Comparison of ENCODE assay signal across 23 cellular contexts in the genomic region with DNA sequence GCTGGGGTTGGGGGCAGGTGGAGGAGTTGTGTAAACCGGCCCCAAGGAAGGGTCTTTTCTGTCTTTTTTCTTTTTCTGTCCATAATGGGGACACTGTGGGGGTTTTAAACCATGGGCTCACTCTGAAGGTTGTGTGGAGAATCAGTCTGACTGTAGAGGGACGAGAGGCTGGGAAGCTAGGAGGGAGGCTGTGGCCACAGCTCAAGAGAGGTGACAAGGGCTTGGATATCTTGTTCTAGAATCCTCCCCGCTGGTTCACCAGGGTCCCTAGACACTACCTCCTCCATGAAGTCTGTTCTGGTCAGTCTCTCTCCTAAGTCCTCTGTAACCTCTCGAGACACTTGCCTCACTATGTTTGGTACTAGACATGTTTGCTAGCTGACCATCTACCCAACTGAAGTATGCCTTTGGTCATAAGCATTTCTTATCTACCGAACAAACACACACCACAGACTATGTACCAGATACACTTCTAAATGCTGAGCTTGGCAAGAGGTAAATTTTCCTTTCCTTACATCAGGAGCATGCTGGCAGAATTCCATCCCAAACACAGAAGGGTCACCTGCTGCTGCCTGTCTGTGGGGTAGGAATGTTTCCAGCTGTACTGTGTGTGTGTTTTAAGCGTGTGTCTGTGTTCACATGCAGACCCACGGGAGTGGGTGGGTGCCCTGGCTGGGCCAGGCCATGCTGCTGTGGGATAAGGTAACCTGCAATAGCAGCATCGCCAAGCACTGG.
DNase-seq lines count a peak whose midpoint lies in the region; ATAC-seq and TF ChIP-seq lines count a peak whose summit lies in the region.
"Had no signal": no experiment of that assay in that cellular context is flagged by ENCODE, and none has a peak within 500 bp of the region (broad histone marks: within the 10 kb centered on the region; RNA-seq: fewer than 3 reads in every experiment).

No MANE protein-coding gene starts in this region.

- no peak overlapping the region for H3K4me3 Mint-ChIP-seq in osteocyte (ENCODE audit: unreplicated experiment)
- H3K4me3 Mint-ChIP-seq: activated naive CD4-positive, alpha-beta T cell treated with anti-CD3 and anti-CD28 coated beads for 36 hours; activated T-cell treated with anti-CD3 and anti-CD28 coated beads, Interleukin-2, amount 50 U/mL, for 4 hours; CD4-positive, alpha-beta T cell; GM23338; IgD-negative memory B cell had no signal

- H3K36me3 Mint-ChIP-seq in osteocyte (ENCODE audit: unreplicated experiment), result no peaks in the 10 kb centered on the region
- H3K36me3 Mint-ChIP-seq: IgD-negative memory B cell had no signal

- DNase-seq in NCI-H2029 (lab: John Stamatoyannopoulos, UW), result peak; percentile 42
- peak; percentile 50 to 80 for DNase-seq in dermis microvascular lymphatic vessel endothelial cell (ENCODE audit: low read depth in 2 of 2)
- peak; percentile 56 for DNase-seq in osteocyte (ENCODE audit: extremely low spot score, unreplicated experiment)
- no peak for DNase-seq in NCI-H146 treated with DMSO at 0.1 percent for 48 hours (lab: John Stamatoyannopoulos, UW; ENCODE audit: unreplicated experiment)
- DNase-seq in UCSD-AML1 (lab: John Stamatoyannopoulos, UW; ENCODE audit: unreplicated experiment), result no peak
- no peak for DNase-seq in DMS153 treated with DMSO at 0.1 percent for 48 hours (lab: John Stamatoyannopoulos, UW; ENCODE audit: unreplicated experiment)
- DNase-seq: activated CD8-positive, alpha-beta memory T cell treated with anti-CD3 and anti-CD28 coated beads for 24 hours; activated naive CD4-positive, alpha-beta T cell treated with anti-CD3 and anti-CD28 coated beads for 36 hours; activated T-cell treated with anti-CD3 and anti-CD28 coated beads, Interleukin-2, amount 50 U/mL, for 4 hours; anterior cingulate cortex; CD4-positive, alpha-beta T cell; DMS79 treated with DMSO at 0.1 percent for 48 hours; NCI-H1930; NCI-H69; retina; stimulated activated CD4-positive, alpha-beta T cell treated with anti-CD3 and anti-CD28 coated beads, Interleukin-4, amount 100 ng/mL, for 4 hours; SW 1271 had no signal

- 0 out of 2 replicates have a peak overlapping the region, but pooled peaks have one; percentile 16 for H3K27ac ChIP-seq in C4-2B
- H3K27ac ChIP-seq: HL-60 had no signal

- TF ChIP-seq CTCF in C4-2B (conservative IDR thresholded peaks at IDR 0.05), result no peak
- no peak for TF ChIP-seq CTCF in osteocyte (IDR thresholded peaks at IDR 0.05)

- peaks cover 12% of the 10 kb centered on the region for H3K27me3 Mint-ChIP-seq in osteocyte (ENCODE audit: unreplicated experiment)
- H3K27me3 Mint-ChIP-seq: CD4-positive, alpha-beta T cell had no signal

- H3K9me3 Mint-ChIP-seq in osteocyte (ENCODE audit: unreplicated experiment), result no peaks in the 10 kb centered on the region
- H3K9me3 Mint-ChIP-seq: activated naive CD4-positive, alpha-beta T cell treated with anti-CD3 and anti-CD28 coated beads for 36 hours; activated T-cell treated with anti-CD3 and anti-CD28 coated beads, Interleukin-2, amount 50 U/mL, for 4 hours; CD4-positive, alpha-beta T cell; GM23338; IgD-negative memory B cell had no signal

- peaks cover 4% of the 10 kb centered on the region for H3K4me1 Mint-ChIP-seq in osteocyte (ENCODE audit: unreplicated experiment)
- H3K4me1 Mint-ChIP-seq: IgD-negative memory B cell had no signal

- ATAC-seq in HG02981 (IDR thresholded peaks at IDR 0.05; ENCODE audit: unreplicated experiment), result no peak
- ATAC-seq: activated T-cell treated with anti-CD3 and anti-CD28 coated beads, Interleukin-2, amount 50 U/mL, for 4 hours; GM23338; Right ventricle myocardium inferior had no signal

- no peak overlapping the region for H3K27ac Mint-ChIP-seq in osteocyte (ENCODE audit: unreplicated experiment)
- H3K27ac Mint-ChIP-seq: activated naive CD4-positive, alpha-beta T cell treated with anti-CD3 and anti-CD28 coated beads for 36 hours; CD4-positive, alpha-beta T cell; GM23338; IgD-negative memory B cell had no signal

Comparison
In these comparisons a context has a peak if more than half of its experiments do, and no peak if none do; other contexts are left out.
1. DNase-seq: peak in NCI-H2029 (single experiment), dermis microvascular lymphatic vessel endothelial cell (2 of 2) and osteocyte (single experiment); none in NCI-H146 treated with DMSO at 0.1 percent for 48 hours (single experiment), UCSD-AML1 (single experiment) and DMS153 treated with DMSO at 0.1 percent for 48 hours (single experiment).